Comparison of ENCODE assay signal across 19 cellular contexts in the genomic region with DNA sequence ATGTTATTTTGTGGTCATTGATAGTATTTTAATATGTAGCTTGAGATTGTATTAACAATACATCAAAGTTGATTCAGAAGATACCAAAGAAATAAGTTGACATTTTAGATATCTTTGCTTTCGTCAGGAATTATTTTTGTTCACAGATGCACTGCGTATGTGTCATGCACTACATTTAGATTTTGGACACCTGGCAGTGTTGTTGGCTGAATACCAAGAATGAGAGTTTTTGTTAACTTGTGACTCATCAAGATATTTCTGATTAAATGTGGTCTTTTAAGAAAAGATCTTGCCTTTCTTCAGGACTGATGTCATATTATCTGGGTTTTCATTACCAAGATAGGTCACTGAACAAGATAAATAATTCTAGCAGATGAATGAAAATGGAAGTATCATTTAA.
A peak's percentile ranks its signal among the peaks of the same experiment; 100 is the strongest.
DNase-seq lines count a peak whose midpoint lies in the region; ATAC-seq, FAIRE-seq and TF ChIP-seq lines count a peak whose summit lies in the region.
"Had no signal": no experiment of that assay in that cellular context is flagged by ENCODE, and none has a peak within 500 bp of the region (broad histone marks: within the 10 kb centered on the region; RNA-seq: fewer than 3 reads in every experiment).

No MANE protein-coding gene starts in this region.

- H3K27ac ChIP-seq in HepG2 (ENCODE audit: extremely low read length, insufficient read depth, low read length) = no peak overlapping the region
- no peak overlapping the region for H3K27ac ChIP-seq in right lobe of liver
- no peak overlapping the region for H3K27ac ChIP-seq in RWPE2 (ENCODE audit: poor library complexity, severe bottlenecking)
- H3K27ac ChIP-seq in epithelial cell of prostate = no peak overlapping the region
- H3K27ac ChIP-seq: ovary, PC-9 had no signal

- H4K20me1 ChIP-seq in HepG2 (ENCODE audit: insufficient read depth, low read length) = no peaks in the 10 kb centered on the region

- H3K27me3 ChIP-seq in HepG2 (ENCODE audit: control insufficient read depth in 1 of 2, insufficient read depth in 2 of 2, low read length in 2 of 2) (no peaks in the 10 kb centered on the region; a peak in 1 of 5 replicates), right lobe of liver (no peaks in the 10 kb centered on the region), RWPE2 (ENCODE audit: insufficient read depth, poor library complexity, severe bottlenecking) (no peaks in the 10 kb centered on the region)
- H3K27me3 ChIP-seq: ovary had no signal

- no peak for TF ChIP-seq CTCF in HepG2 (CRISPR knock-in tag; IDR thresholded peaks at IDR 0.05)
- no peak for TF ChIP-seq CTCF in right lobe of liver (IDR thresholded peaks at IDR 0.05)
- TF ChIP-seq CTCF in RWPE2 (IDR thresholded peaks at IDR 0.05; ENCODE audit: poor library complexity, severe bottlenecking) = no peak

- TF ChIP-seq EP300 in HepG2 (IDR thresholded peaks at IDR 0.05; ENCODE audit: low read depth in 2 of 2, low read length in 2 of 2) (no peak), HepG2 (CRISPR knock-in tag; IDR thresholded peaks at IDR 0.05; ENCODE audit: borderline replicate concordance) (no peak)

- H3K4me1 ChIP-seq in HepG2 (ENCODE audit: insufficient read depth, low read length) (no peaks in the 10 kb centered on the region), right lobe of liver (no peaks in the 10 kb centered on the region), RWPE2 (ENCODE audit: insufficient read depth, poor library complexity, severe bottlenecking) (peaks cover 3% of the 10 kb centered on the region)

- H3K4me3 ChIP-seq in HepG2 (replicated peaks in 1 of 3; ENCODE audit: insufficient read depth in 1 of 3, low read depth in 2 of 3, low read length in 3 of 3) (no peak overlapping the region), right lobe of liver (no peak overlapping the region), RWPE2 (ENCODE audit: severe bottlenecking) (no peak overlapping the region)
- H3K4me3 ChIP-seq: lung, ovary, PC-9 had no signal

- FAIRE-seq in HepG2 (lab: Jason Lieb, UNC) = no peak
- FAIRE-seq in urothelium cell line (lab: Jason Lieb, UNC) = peak; percentile 20

- H3K36me3 ChIP-seq in HepG2 (replicated peaks in 1 of 2; ENCODE audit: control insufficient read depth in 1 of 2, insufficient read depth in 2 of 2, low read length in 2 of 2) (no peaks in the 10 kb centered on the region), right lobe of liver (no peaks in the 10 kb centered on the region), RWPE2 (ENCODE audit: low read depth) (no peaks in the 10 kb centered on the region)
- H3K36me3 ChIP-seq: ovary had no signal

- no peaks in the 10 kb centered on the region for H3K79me2 ChIP-seq in HepG2 (ENCODE audit: insufficient read depth, low read length)

- H3K9ac ChIP-seq in HepG2 (ENCODE audit: insufficient read depth, low read depth, low read length) = no peak overlapping the region

- H2AFZ ChIP-seq in HepG2 (ENCODE audit: low read length) = no peak overlapping the region
- H2AFZ ChIP-seq: PC-9 had no signal

- no peak overlapping the region for H3K4me2 ChIP-seq in HepG2 (ENCODE audit: low read depth, low read length)
- H3K4me2 ChIP-seq: PC-9 had no signal

- ATAC-seq in HepG2 (no peak), right lobe of liver (no peak), RWPE2 (ENCODE audit: low read depth) (peak; percentile 63), HG02852 (IDR thresholded peaks at IDR 0.05; ENCODE audit: unreplicated experiment) (no peak), HG02588 (IDR thresholded peaks at IDR 0.05; ENCODE audit: unreplicated experiment) (no peak), GM19324 (IDR thresholded peaks at IDR 0.05; ENCODE audit: low FRiP score, unreplicated experiment) (no peak)
- ATAC-seq: activated CD4-positive, alpha-beta T cell treated with anti-CD3 and anti-CD28 coated beads for 36 hours had no signal

- TF ChIP-seq RAD21 in HepG2 (CRISPR knock-in tag; IDR thresholded peaks at IDR 0.05) = no peak

- in situ Hi-C loops in HepG2 (cut with HindIII; ENCODE audit: extremely low pct_ligation_motif_present, low pct_unique_long_range_greater_than_20kb) = no loop called here

- POLR2A ChIA-PET in HepG2 (lab: Yijun Ruan, JAX) = no interaction called here

- no TSS peak for BruUV-seq in HepG2 (replicated peaks; lab: Mats Ljungman, UMichigan)

- TF ChIP-seq POLR2A in HepG2 (IDR thresholded peaks at IDR 0.05; ENCODE audit: insufficient read depth in 1 of 2, low read depth in 2 of 2, low read length in 2 of 2) (no peak), right lobe of liver (IDR thresholded peaks at IDR 0.05) (no peak)

- CTCF ChIA-PET in HepG2 (lab: Yijun Ruan, JAX; ENCODE audit: low intra/inter-chr PET ratio, low total read pairs) = no interaction called here

- WGBS in HepG2 (ENCODE audit: low lambda C conversion rate) = 47% methylated on average over 2 of the region's 2 CpGs
- WGBS in right lobe of liver (ENCODE audit: insufficient coverage, low coverage, low lambda C conversion rate, missing lambda C conversion rate) = 59% methylated on average over 2 of the region's 2 CpGs

- H3K9me3 ChIP-seq in HepG2 (ENCODE audit: low read length) = no peaks in the 10 kb centered on the region
- H3K9me3 ChIP-seq in right lobe of liver = no peaks in the 10 kb centered on the region
- H3K9me3 ChIP-seq in RWPE2 (ENCODE audit: severe bottlenecking) = no peaks in the 10 kb centered on the region
- H3K9me3 ChIP-seq: ovary had no signal

- intact Hi-C loops in HepG2 (cut with micrococcal nuclease; ENCODE audit: unreplicated experiment) (no loop called here), right lobe of liver (cut with DNase I) (no loop called here)

- DNase-seq in HepG2 (ENCODE audit: low spot score) (no peak), right lobe of liver (no peak), RWPE2 (ENCODE audit: low spot score) (no peak), epithelial cell of prostate (ENCODE audit: low read depth, low spot score) (peak; percentile 6), urothelium cell line (ENCODE audit: low spot score) (peak; percentile 38)
- DNase-seq: activated CD4-positive, alpha-beta T cell treated with anti-CD3 and anti-CD28 coated beads for 36 hours; activated effector memory CD4-positive, alpha-beta T cell treated with anti-CD3 and anti-CD28 coated beads, Interleukin-2, amount 50 U/mL, for 16 hours; amygdala; C1 segment of cervical spinal cord; cortex of kidney; glutamatergic neuron; naive B cell; ovary; stimulated activated CD4-positive, alpha-beta T cell treated with anti-CD3 and anti-CD28 coated beads, Interleukin-2, amount 100 ng/mL, for 24 hours had no signal

TF ChIP-seq in HepG2, 621 proteins besides CTCF, POLR2A, EP300 and RAD21:
- TF ChIP-seq CHD2 (IDR thresholded peaks at IDR 0.05; ENCODE audit: low read depth, low read length) (no peak), TARDBP (CRISPR knock-in tag; IDR thresholded peaks at IDR 0.05) (no peak), CREB1 (IDR thresholded peaks at IDR 0.05) (0 out of 2 replicates have a peak, but pooled peaks have one; percentile 26), CREB1 (CRISPR knock-in tag; IDR thresholded peaks at IDR 0.05) (no peak), BRD4 (CRISPR knock-in tag; IDR thresholded peaks at IDR 0.05) (no peak)

Comparison
In these comparisons a context has a peak if more than half of its experiments do, and no peak if none do; other contexts are left out.
1. DNase-seq: peak in epithelial cell of prostate (single experiment) and urothelium cell line (single experiment); none in HepG2 (single experiment), right lobe of liver (0 of 3) and RWPE2 (single experiment).